In genomic region chr17:58417300-58418092, GRCh38 we compare ENCODE assay signal across 8 cellular contexts. TPM values are rescaled to one million over a fixed set of nuclear protein-coding genes. Genes with fewer than 3 reads are reported as not detected.
A peak's percentile ranks its signal among the peaks of the same experiment; 100 is the strongest.
DNase-seq lines count a peak whose midpoint lies in the region; ATAC-seq, FAIRE-seq and TF ChIP-seq lines count a peak whose summit lies in the region.

Gene RNF43 (minus strand): TSS chr17:58417534. CDS start chr17:58415577, 1,957 bp downstream.

- intact Hi-C loops in GM12878 (cut with micrococcal nuclease; ENCODE audit: unreplicated experiment): loop anchor here (1.0 to 2.0 kb wide), 2 partner anchors 79 to 100 kb away; no protein-coding TSS in a partner anchor

- FAIRE-seq in GM18507 (lab: Jason Lieb, UNC) (peak; percentile 98), GM12878 (lab: Jason Lieb, UNC) (peak; percentile 97)

- CTCF ChIA-PET in GM12878 (lab: Yijun Ruan, JAX): interaction anchor here (0.6 to 6.1 kb wide), 41 partner anchors 9 to 217 kb away, joined by 3 to 102 read pairs (median 5); partner anchors contain the start of genes SUPT4H1 and TSPOAP1

- no TSS peak for BruUV-seq in GM12878 (replicated peaks; lab: Mats Ljungman, UMichigan)

- H3K27ac Mint-ChIP-seq in T-helper 2 cell treated with Interferon-gamma antibody and Interleukin-4, amounts not matched to agents 5 μg/mL and 100 μg/mL, for 36 hours: peak within 1 kb of the TSS; percentile 87

- peaks cover 5% of the 10 kb centered on the region; the same call in 1 of the 2 replicates for H3K4me1 ChIP-seq in GM12878 (ENCODE audit: control insufficient read depth, insufficient read depth, low read length)

- no peak for TF ChIP-seq POLR2A in GM12878 (IDR thresholded peaks at IDR 0.05; ENCODE audit: low read depth, low read length)

- no peaks in the 10 kb centered on the region for H3K36me3 ChIP-seq in GM12878 (ENCODE audit: control insufficient read depth in 2 of 2, insufficient read depth in 2 of 2, low read length in 1 of 2)

- TF ChIP-seq EP300 in GM12878 (IDR thresholded peaks at IDR 0.05; ENCODE audit: borderline replicate concordance in 1 of 2, control insufficient read depth in 1 of 2, low read depth in 2 of 2, low read length in 2 of 2): peak; percentile 68 to 90

- RAD21 ChIA-PET in GM12878 (lab: Charles Lee; ENCODE audit: unreplicated experiment): interaction anchor here (0.7 to 6.6 kb wide), 26 partner anchors 9 to 217 kb away, joined by 3 to 323 read pairs (median 5); partner anchors contain the start of gene SUPT4H1

- peak; percentile 85 for DNase-seq in GM18507 (ENCODE audit: extremely low spot score, insufficient read length, low read depth)
- DNase-seq in NCI-H1694 (lab: John Stamatoyannopoulos, UW): peak; percentile 87
- DNase-seq in T-helper 2 cell treated with Interferon-gamma antibody and Interleukin-4, amounts not matched to agents 5 μg/mL and 100 μg/mL, for 36 hours (ENCODE audit: low spot score): peak; percentile 89
- peak; percentile 98 for DNase-seq in GM12878 (ENCODE audit: low read depth, low spot score)
- DNase-seq in hippocampal formation (lab: John Stamatoyannopoulos, UW): peak; percentile 60 to 85
- peak; percentile 65 for DNase-seq in retinal pigment epithelial cell (ENCODE audit: low read depth)
- no peak for DNase-seq in mesenteric fat pad (ENCODE audit: low spot score)

- H2AFZ ChIP-seq in GM12878 (ENCODE audit: control insufficient read depth, low read depth, low read length): peak within 1 kb of the TSS; percentile 75

- peaks cover 51% of the 10 kb centered on the region for H3K4me1 Mint-ChIP-seq in T-helper 2 cell treated with Interferon-gamma antibody and Interleukin-4, amounts not matched to agents 5 μg/mL and 100 μg/mL, for 36 hours (ENCODE audit: low read depth)

- WGBS in GM12878 (ENCODE audit: insufficient coverage, insufficient replicate concordance, low lambda C conversion rate, missing lambda C conversion rate): 17% methylated on average over 8 of the region's 8 CpGs

- POLR2A ChIA-PET in GM12878 (lab: Charles Lee): interaction anchor here (0.6 to 8.5 kb wide), 16 partner anchors 9 to 713 kb away, joined by 3 to 373 read pairs (median 4); partner anchors contain the start of gene SUPT4H1

- peaks cover 45% of the 10 kb centered on the region for H3K79me2 ChIP-seq in GM12878 (ENCODE audit: control insufficient read depth, insufficient read depth, low read length)

- peak within 1 kb of the TSS; percentile 45 for H3K9ac ChIP-seq in GM12878 (ENCODE audit: control insufficient read depth, insufficient read depth, low read length)

- TF ChIP-seq RAD21 in GM12878 (IDR thresholded peaks at IDR 0.05; ENCODE audit: insufficient read depth, low read depth, low read length): peak; percentile 91

- H3K27me3 Mint-ChIP-seq in T-helper 2 cell treated with Interferon-gamma antibody and Interleukin-4, amounts not matched to agents 5 μg/mL and 100 μg/mL, for 36 hours (ENCODE audit: low read depth): peaks cover 2% of the 10 kb centered on the region

- SMC1A ChIA-PET in GM12878 (lab: Charles Lee; ENCODE audit: uncharacterized antibody, unreplicated experiment): interaction anchor here (0.5 to 8.1 kb wide), 31 partner anchors 9 to 464 kb away, joined by 3 to 195 read pairs (median 5); partner anchors contain the start of gene SUPT4H1

- ATAC-seq in HG02943 (IDR thresholded peaks at IDR 0.05; ENCODE audit: low read depth, unreplicated experiment) (peak; percentile 95), GM12878 (peak; percentile 87)

- in situ Hi-C loops in GM12878 (cut with MboI): no loop called here

- peak within 1 kb of the TSS; percentile 70 for H3K27ac ChIP-seq in GM12878 (ENCODE audit: control insufficient read depth, insufficient read depth)

- H3K4me3 ChIP-seq in GM12878: peak within 1 kb of the TSS; percentile 53
- H3K4me3 ChIP-seq in retinal pigment epithelial cell (ENCODE audit: low read length): peak within 1 kb of the TSS; percentile 36

- TF ChIP-seq CTCF in GM12878 (IDR thresholded peaks at IDR 0.05 in 2 of 3, conservative IDR thresholded peaks at IDR 0.05 in 1 of 3; ENCODE audit: control insufficient read depth in 2 of 3, extremely low read depth in 1 of 3, insufficient read depth in 1 of 3, low read depth in 3 of 3, low read length in 3 of 3) (peak; percentile 90 to 92 (median 92)), retinal pigment epithelial cell (conservative IDR thresholded peaks at IDR 0.05; ENCODE audit: low read depth, low read length) (peak; percentile 92)

- peaks cover 3% of the 10 kb centered on the region for H3K36me3 Mint-ChIP-seq in T-helper 2 cell treated with Interferon-gamma antibody and Interleukin-4, amounts not matched to agents 5 μg/mL and 100 μg/mL, for 36 hours (ENCODE audit: low read depth)

- peak within 1 kb of the TSS; percentile 59 for H3K4me3 Mint-ChIP-seq in T-helper 2 cell treated with Interferon-gamma antibody and Interleukin-4, amounts not matched to agents 5 μg/mL and 100 μg/mL, for 36 hours

- no peaks in the 10 kb centered on the region for H3K27me3 ChIP-seq in GM12878 (replicated peaks in 1 of 2; ENCODE audit: control insufficient read depth in 2 of 2, insufficient read depth in 2 of 2, low read length in 1 of 2)

- H3K4me2 ChIP-seq in GM12878 (ENCODE audit: control insufficient read depth, insufficient read depth): peak within 1 kb of the TSS; percentile 40

- no peaks in the 10 kb centered on the region for H3K9me3 Mint-ChIP-seq in T-helper 2 cell treated with Interferon-gamma antibody and Interleukin-4, amounts not matched to agents 5 μg/mL and 100 μg/mL, for 36 hours

- H3K9me3 ChIP-seq in GM12878 (replicated peaks; ENCODE audit: control insufficient read depth, insufficient read depth, low read length): no peaks in the 10 kb centered on the region

- H4K20me1 ChIP-seq in GM12878 (ENCODE audit: control insufficient read depth, insufficient read depth): no peaks in the 10 kb centered on the region

TF ChIP-seq in GM12878, 131 proteins besides CTCF, POLR2A, EP300 and RAD21 (continues in another document):
- TF ChIP-seq ATF7 (IDR thresholded peaks at IDR 0.05; ENCODE audit: low read depth) (peak; percentile 86), FOS (IDR thresholded peaks at IDR 0.05; ENCODE audit: borderline replicate concordance, extremely low read depth, insufficient read length) (no peak), SUZ12 (IDR thresholded peaks at IDR 0.05; ENCODE audit: unreplicated experiment) (no peak), NR2C1 (IDR thresholded peaks at IDR 0.05) (no peak), ZNF24 (IDR thresholded peaks at IDR 0.05) (no peak), SREBF1 (IDR thresholded peaks at IDR 0.05; ENCODE audit: low read length) (peak; percentile 37; the same call in 1 of the 2 replicates), SRF (IDR thresholded peaks at IDR 0.05; ENCODE audit: low read depth in 2 of 2, low read length in 2 of 2) (no peak), MYB (IDR thresholded peaks at IDR 0.05; ENCODE audit: borderline replicate concordance, low read depth, low read length) (no peak), STAT3 (IDR thresholded peaks at IDR 0.05; ENCODE audit: low read depth, low read length) (peak; percentile 70; the same call in 1 of the 2 replicates), RUNX3 (IDR thresholded peaks at IDR 0.05; ENCODE audit: low read length) (peak; percentile 82), CREB1 (IDR thresholded peaks at IDR 0.05; ENCODE audit: low read depth) (peak; percentile 57; the same call in 1 of the 2 replicates), IRF4 (IDR thresholded peaks at IDR 0.05; ENCODE audit: low read depth, low read length) (peak; percentile 75), SMAD1 (IDR thresholded peaks at IDR 0.05; ENCODE audit: low read depth, partially characterized antibody) (no peak), NRF1 (conservative IDR thresholded peaks at IDR 0.05; ENCODE audit: low read depth, low read length) (no peak), MYC (IDR thresholded peaks at IDR 0.05; ENCODE audit: insufficient read depth, insufficient read length, insufficient replicate concordance, low read length, severe bottlenecking) (no peak)
- TF ChIP-seq, protein P1, sequence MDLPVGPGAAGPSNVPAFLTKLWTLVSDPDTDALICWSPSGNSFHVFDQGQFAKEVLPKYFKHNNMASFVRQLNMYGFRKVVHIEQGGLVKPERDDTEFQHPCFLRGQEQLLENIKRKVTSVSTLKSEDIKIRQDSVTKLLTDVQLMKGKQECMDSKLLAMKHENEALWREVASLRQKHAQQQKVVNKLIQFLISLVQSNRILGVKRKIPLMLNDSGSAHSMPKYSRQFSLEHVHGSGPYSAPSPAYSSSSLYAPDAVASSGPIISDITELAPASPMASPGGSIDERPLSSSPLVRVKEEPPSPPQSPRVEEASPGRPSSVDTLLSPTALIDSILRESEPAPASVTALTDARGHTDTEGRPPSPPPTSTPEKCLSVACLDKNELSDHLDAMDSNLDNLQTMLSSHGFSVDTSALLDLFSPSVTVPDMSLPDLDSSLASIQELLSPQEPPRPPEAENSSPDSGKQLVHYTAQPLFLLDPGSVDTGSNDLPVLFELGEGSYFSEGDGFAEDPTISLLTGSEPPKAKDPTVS (IDR thresholded peaks at IDR 0.05; ENCODE audit: low read depth, low read length): 0 out of 2 replicates have a peak, but pooled peaks have one; percentile 18

RNA-seq across cellular contexts. Expression of gene RNF43, which starts in this region (rescaled TPM):
- total RNA-seq in GM12878 (2013; cell fraction: nucleolus; rRNA removed): 64.7 and 95.6 TPM in 2 replicates
- 5.3 and 7.2 TPM in 2 replicates for total RNA-seq in GM12878 (2014; rRNA removed)
- total RNA-seq in GM12878 (2014; rRNA removed; fragmentation: Illumina TruSeq; extraction: Trizol): 4.4 and 4.5 TPM in 2 replicates
- total RNA-seq in GM12878 (2021): 6.8 and 8.2 TPM in 2 replicates
- polyA plus RNA-seq in GM12878 (2011; ENCODE audit: low read depth): 0.51 TPM
- 16.7 and 20.8 TPM in 2 replicates for polyA plus RNA-seq in GM12878 (2011; rRNA removed)
- polyA plus RNA-seq in GM12878 (2011; cell fraction: cytosol; rRNA removed): 11.2 and 14.7 TPM in 2 replicates
- polyA plus RNA-seq in GM12878 (2011; cell fraction: nucleus; rRNA removed): 36.9 and 40.7 TPM in 2 replicates
- 1.1 and 1.5 TPM in 2 replicates for polyA plus RNA-seq in GM12878 (2012)
- polyA plus RNA-seq in GM12878 (2014; fragmentation: Illumina TruSeq; extraction: Trizol): 6.6 and 6.7 TPM in 2 replicates
- polyA plus RNA-seq in GM12878 (2014; fragmentation: Nextera tagmentation; extraction: Ambion mirVana): 1 to 10 TPM; 1.2 to 1.3 TPM
- polyA plus RNA-seq in GM12878 (2014; rRNA removed): 5.8 and 5.9 TPM in 2 replicates
- 1 to 10 TPM; 4.4 to 5.1 TPM for polyA plus RNA-seq in GM12878 (2016; fragmentation: Nextera tagmentation; extraction: Ambion mirVana)
- 24.1 and 28.7 TPM in 2 replicates for polyA minus RNA-seq in GM12878 (2011; rRNA and poly(A)+ RNA removed)
- polyA minus RNA-seq in GM12878 (2011; cell fraction: cytosol; rRNA and poly(A)+ RNA removed): 3.8 and 4.9 TPM in 2 replicates
- polyA minus RNA-seq in GM12878 (2011; cell fraction: nucleus; rRNA and poly(A)+ RNA removed): 16.9 and 28.5 TPM in 2 replicates
- not detected for total RNA-seq in mesenteric fat pad
